ENCODE assay signal across 20 cellular contexts in the genomic region with DNA sequence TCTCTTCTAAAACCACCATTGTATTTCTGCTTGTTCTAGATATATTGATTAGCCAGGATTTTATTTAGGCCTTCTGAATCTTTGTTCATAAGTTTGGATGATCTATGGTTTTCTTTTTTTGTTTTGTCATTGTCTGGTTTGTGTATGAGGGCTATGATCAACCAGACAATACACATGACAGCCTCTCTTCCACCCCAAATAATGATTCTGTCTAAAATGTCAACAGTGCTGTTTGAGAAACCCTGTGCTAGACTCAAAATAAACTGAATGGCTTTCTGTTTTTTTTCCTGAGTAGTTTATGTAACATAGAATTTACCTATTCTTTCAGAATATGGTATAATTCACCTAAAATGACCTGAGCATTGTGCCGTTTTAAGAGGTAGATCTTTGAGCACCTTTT.
"Had no signal": no experiment of that assay in that cellular context is flagged by ENCODE, and none has a peak within 500 bp of the region (broad histone marks: within the 10 kb centered on the region; RNA-seq: fewer than 3 reads in every experiment).

No MANE protein-coding gene starts in this region.

- H2AFZ ChIP-seq: parathyroid adenoma had no signal

- H3K27ac Mint-ChIP-seq: activated CD4-positive, alpha-beta memory T cell treated with anti-CD3 and anti-CD28 coated beads for 36 hours; activated CD8-positive, alpha-beta memory T cell treated with anti-CD3 and anti-CD28 coated beads, Interleukin-2, amount 10 ng/mL, durations not matched to agents 7 days and 5 days; nephron progenitor cell; type B pancreatic cell had no signal

- H3K4me3 ChIP-seq: lung, stomach, suprapubic skin, vagina had no signal

- DNase-seq: activated CD4-positive, alpha-beta memory T cell treated with anti-CD3 and anti-CD28 coated beads for 36 hours; activated CD4-positive, alpha-beta T cell treated with anti-CD3 and anti-CD28 coated beads for 48 hours; activated CD8-positive, alpha-beta memory T cell treated with anti-CD3 and anti-CD28 coated beads, Interleukin-2, amount 10 ng/mL, durations not matched to agents 7 days and 5 days; activated gamma-delta T cell treated with Interleukin-2 at 50 U/mL for 16 hours; activated T-cell treated with anti-CD3 and anti-CD28 coated beads for 4 hours; amygdala; dermis blood vessel endothelial cell; effector CD8-positive, alpha-beta T cell; erythroblast; foreskin fibroblast; kidney; nephron progenitor cell; right cardiac atrium; stimulated activated CD4-positive, alpha-beta T cell treated with anti-CD3 and anti-CD28 coated beads, Interleukin-1b, Interleukin-23, amount 100 ng/mL, for 48 hours; stomach had no signal

- H3K9ac ChIP-seq: parathyroid adenoma had no signal

- H3K4me3 Mint-ChIP-seq: activated CD4-positive, alpha-beta memory T cell treated with anti-CD3 and anti-CD28 coated beads for 36 hours; activated CD8-positive, alpha-beta memory T cell treated with anti-CD3 and anti-CD28 coated beads, Interleukin-2, amount 10 ng/mL, durations not matched to agents 7 days and 5 days; nephron progenitor cell; type B pancreatic cell had no signal

- H3K4me1 ChIP-seq: parathyroid adenoma, stomach, suprapubic skin, vagina had no signal

- H3K27ac ChIP-seq: parathyroid adenoma, stomach, suprapubic skin, vagina had no signal

- H3K36me3 Mint-ChIP-seq: type B pancreatic cell had no signal

- H3K4me1 Mint-ChIP-seq: nephron progenitor cell had no signal

- H3K27me3 Mint-ChIP-seq: activated CD4-positive, alpha-beta memory T cell treated with anti-CD3 and anti-CD28 coated beads for 36 hours; activated CD8-positive, alpha-beta memory T cell treated with anti-CD3 and anti-CD28 coated beads, Interleukin-2, amount 10 ng/mL, durations not matched to agents 7 days and 5 days had no signal

- H3K79me2 ChIP-seq: parathyroid adenoma had no signal

- H3K9me3 ChIP-seq: stomach, suprapubic skin, vagina had no signal

- H3K9me3 Mint-ChIP-seq: type B pancreatic cell had no signal

- H3K27me3 ChIP-seq: stomach, suprapubic skin, vagina had no signal

- ATAC-seq: activated CD8-positive, alpha-beta memory T cell treated with anti-CD3 and anti-CD28 coated beads, Interleukin-2, amount 10 ng/mL, durations not matched to agents 7 days and 5 days; right cardiac atrium had no signal

- H3K36me3 ChIP-seq: stomach, suprapubic skin, vagina had no signal
